Comparison of ENCODE assay signal across 11 cellular contexts in the genomic region with DNA sequence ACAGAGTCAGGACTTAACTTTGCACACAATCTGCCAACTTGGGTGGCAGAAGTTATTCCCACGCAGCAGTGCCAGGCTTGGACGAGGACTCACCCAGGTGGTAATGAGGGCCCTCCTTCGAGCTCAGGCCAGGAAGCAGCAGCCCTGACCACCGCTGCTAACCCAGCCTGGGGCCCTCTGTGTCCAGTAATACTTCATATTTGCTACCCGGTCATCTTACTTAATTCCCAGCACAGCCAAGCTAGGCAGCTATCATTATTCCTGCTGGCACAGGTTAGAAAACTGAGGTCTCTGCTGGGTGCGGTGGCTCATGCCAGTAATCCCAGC.
"Had no signal": no experiment of that assay in that cellular context is flagged by ENCODE, and none has a peak within 500 bp of the region (broad histone marks: within the 10 kb centered on the region; RNA-seq: fewer than 3 reads in every experiment).

No MANE protein-coding gene starts in this region.

- H3K27ac ChIP-seq: prostate gland, sigmoid colon, thyroid gland had no signal

- H3K27me3 ChIP-seq: sigmoid colon, thyroid gland, uterus had no signal

- H3K27ac Mint-ChIP-seq: activated CD8-positive, alpha-beta memory T cell treated with anti-CD3 and anti-CD28 coated beads, Interleukin-2, amount 10 ng/mL, durations not matched to agents 7 days and 5 days; activated naive CD8-positive, alpha-beta T cell; activated T-cell treated with anti-CD3 and anti-CD28 coated beads, Interleukin-2, amount 50 U/mL, for 24 hours; brain; T-helper 2 cell treated with Interferon-gamma antibody and Interleukin-4, amounts not matched to agents 5 μg/mL and 100 μg/mL, for 36 hours had no signal

- H3K9me3 ChIP-seq: prostate gland, sigmoid colon, thyroid gland, uterus had no signal

- H3K36me3 ChIP-seq: prostate gland, sigmoid colon, thyroid gland, uterus had no signal

- H3K4me3 ChIP-seq: lung, prostate gland, thyroid gland, uterus had no signal

- H3K4me1 ChIP-seq: prostate gland, uterus had no signal

- H3K9me3 Mint-ChIP-seq: activated T-cell treated with anti-CD3 and anti-CD28 coated beads, Interleukin-2, amount 50 U/mL, for 24 hours; brain; naive thymus-derived CD8-positive, alpha-beta T cell; T-helper 2 cell treated with Interferon-gamma antibody and Interleukin-4, amounts not matched to agents 5 μg/mL and 100 μg/mL, for 36 hours had no signal

- H3K4me3 Mint-ChIP-seq: activated CD8-positive, alpha-beta memory T cell treated with anti-CD3 and anti-CD28 coated beads, Interleukin-2, amount 10 ng/mL, durations not matched to agents 7 days and 5 days; activated naive CD8-positive, alpha-beta T cell; activated T-cell treated with anti-CD3 and anti-CD28 coated beads, Interleukin-2, amount 50 U/mL, for 24 hours; brain; T-helper 2 cell treated with Interferon-gamma antibody and Interleukin-4, amounts not matched to agents 5 μg/mL and 100 μg/mL, for 36 hours had no signal

- H3K27me3 Mint-ChIP-seq: activated T-cell treated with anti-CD3 and anti-CD28 coated beads, Interleukin-2, amount 50 U/mL, for 24 hours; naive thymus-derived CD8-positive, alpha-beta T cell had no signal

- H3K36me3 Mint-ChIP-seq: activated CD8-positive, alpha-beta memory T cell treated with anti-CD3 and anti-CD28 coated beads, Interleukin-2, amount 10 ng/mL, durations not matched to agents 7 days and 5 days; activated naive CD8-positive, alpha-beta T cell; brain; naive thymus-derived CD8-positive, alpha-beta T cell had no signal
